Comparison of ENCODE assay signal across 8 cellular contexts in genomic region chr14:44897041-44897843, GRCh38.
DNase-seq lines count a peak whose midpoint lies in the region; TF ChIP-seq lines count a peak whose summit lies in the region.

No MANE protein-coding gene starts in this region.

- peak; percentile 61 for TF ChIP-seq POLR2A in Raji (IDR thresholded peaks at IDR 0.05; ENCODE audit: insufficient read depth, low read depth, low read length)

- H3K23ac ChIP-seq in H9 (ENCODE audit: insufficient read length, low read depth, low read length): no peak overlapping the region

- H3K9me3 ChIP-seq in ES-I3 (ENCODE audit: control insufficient read depth, insufficient read depth, low read length): no peaks in the 10 kb centered on the region
- no peaks in the 10 kb centered on the region for H3K9me3 ChIP-seq in H9 (ENCODE audit: control insufficient read depth, low read depth, low read length)

- no peak overlapping the region for H4K5ac ChIP-seq in H9 (ENCODE audit: insufficient read length, low read depth, low read length)

- H3K27ac ChIP-seq in H9 (ENCODE audit: insufficient read length, low read depth, low read length): no peak overlapping the region

- no peak overlapping the region for H3K56ac ChIP-seq in H9 (ENCODE audit: insufficient read length, low read depth, low read length)

- H2BK120ac ChIP-seq in H9 (ENCODE audit: low read depth, low read length, poor library complexity, severe bottlenecking): no peak overlapping the region

- H3K23me2 ChIP-seq in H9 (ENCODE audit: insufficient read length, low read depth, low read length, poor library complexity, severe bottlenecking): no peaks in the 10 kb centered on the region

- H3K9me3 Mint-ChIP-seq in H9: peaks cover 0 to 2% of the 10 kb centered on the region in 2 experiments; a peak in 1 of 5 replicates
- peaks cover 16% of the 10 kb centered on the region for H3K9me3 Mint-ChIP-seq in nephron progenitor cell
- peaks cover under 1% of the 10 kb centered on the region for H3K9me3 Mint-ChIP-seq in stimulated activated naive CD8-positive, alpha-beta T cell treated with anti-CD3 and anti-CD28 coated beads, Interleukin-15, Interleukin-2, amounts not matched to agents 100 ng/mL and 50 ng/mL, for 24 hours

- WGBS in H9 (ENCODE audit: extremely low coverage, insufficient read length, low lambda C conversion rate): no CpG with 5 or more reads among the region's 81 CpGs

- H3K14ac ChIP-seq in H9 (ENCODE audit: insufficient read depth, low read length): peak overlapping the region; percentile 88

- H3K27me3 ChIP-seq in H9 (ENCODE audit: insufficient read depth, low read length): no peaks in the 10 kb centered on the region

- no peaks in the 10 kb centered on the region for H3K79me2 ChIP-seq in H9 (ENCODE audit: insufficient read depth, low read length)

- no peak overlapping the region for H4K8ac ChIP-seq in H9 (replicated peaks; ENCODE audit: insufficient read length, low read depth, low read length)

- no peak overlapping the region for H2BK5ac ChIP-seq in H9 (ENCODE audit: insufficient read length, low read length)

- DNase-seq in H9: peak; percentile 97
- peak; percentile 94 for DNase-seq in M059J (ENCODE audit: low read depth)
- DNase-seq in activated effector memory CD4-positive, alpha-beta T cell treated with anti-CD3 and anti-CD28 coated beads, Interleukin-2, amount 50 U/mL, for 16 hours: peak; percentile 98
- peak; percentile 95 for DNase-seq in fibroblast of the conjunctiva (ENCODE audit: low read depth)
- peak; percentile 93 for DNase-seq in nephron progenitor cell

- H2BK12ac ChIP-seq in H9 (ENCODE audit: insufficient read length, low read depth, low read length): no peak overlapping the region

- peaks cover 4% of the 10 kb centered on the region for H3K4me1 ChIP-seq in ES-I3 (ENCODE audit: insufficient read depth, low read length)
- H3K4me1 ChIP-seq in H9 (ENCODE audit: insufficient read depth, low read length): no peaks in the 10 kb centered on the region

- H3K4me2 ChIP-seq in H9 (ENCODE audit: insufficient read depth, insufficient read length, low read length): peak overlapping the region; percentile 86

- H3K79me1 ChIP-seq in H9 (ENCODE audit: insufficient read depth, low read depth, low read length, poor library complexity, severe bottlenecking): no peaks in the 10 kb centered on the region

- no peaks in the 10 kb centered on the region for H4K20me1 ChIP-seq in H9 (ENCODE audit: control insufficient read depth, insufficient read depth, insufficient read length)

- H3K4me3 Mint-ChIP-seq in H9 (peak overlapping the region; percentile 87 to 94), nephron progenitor cell (peak overlapping the region; percentile 91)
- peak overlapping the region; percentile 84 for H3K4me3 Mint-ChIP-seq in stimulated activated naive CD8-positive, alpha-beta T cell treated with anti-CD3 and anti-CD28 coated beads, Interleukin-15, Interleukin-2, amounts not matched to agents 100 ng/mL and 50 ng/mL, for 24 hours

- no peak overlapping the region for H3T11ph ChIP-seq in H9 (ENCODE audit: low read length)

- no peaks in the 10 kb centered on the region for H3K36me3 ChIP-seq in ES-I3 (ENCODE audit: insufficient read depth, low read length)

- H3K18ac ChIP-seq in H9 (ENCODE audit: insufficient read length, low read depth, low read length): peak overlapping the region; percentile 61

- no peak overlapping the region for H2AK5ac ChIP-seq in H9 (ENCODE audit: insufficient read length, low read length)

- TF ChIP-seq CTCF in H9 (conservative IDR thresholded peaks at IDR 0.05): no peak
- no peak for TF ChIP-seq CTCF in nephron progenitor cell (IDR thresholded peaks at IDR 0.05)

- H4K91ac ChIP-seq in H9 (ENCODE audit: insufficient read length, low read depth, low read length): no peak overlapping the region

- no peaks in the 10 kb centered on the region for H3K27me3 Mint-ChIP-seq in H9 (ENCODE audit: low read depth)
- peaks cover 8% of the 10 kb centered on the region for H3K27me3 Mint-ChIP-seq in nephron progenitor cell (ENCODE audit: low read depth, poor library complexity)
- no peaks in the 10 kb centered on the region for H3K27me3 Mint-ChIP-seq in stimulated activated naive CD8-positive, alpha-beta T cell treated with anti-CD3 and anti-CD28 coated beads, Interleukin-15, Interleukin-2, amounts not matched to agents 100 ng/mL and 50 ng/mL, for 24 hours

- H2BK20ac ChIP-seq in H9 (ENCODE audit: low read depth, low read length, poor library complexity, severe bottlenecking): no peak overlapping the region

- H3K4me1 Mint-ChIP-seq in H9 (peaks cover 12 to 14% of the 10 kb centered on the region in 2 experiments), nephron progenitor cell (peaks cover 14% of the 10 kb centered on the region)
- H3K4me1 Mint-ChIP-seq in stimulated activated naive CD8-positive, alpha-beta T cell treated with anti-CD3 and anti-CD28 coated beads, Interleukin-15, Interleukin-2, amounts not matched to agents 100 ng/mL and 50 ng/mL, for 24 hours (ENCODE audit: low read depth): peaks cover 18% of the 10 kb centered on the region

- H3K4ac ChIP-seq in H9 (ENCODE audit: low read depth, low read length): no peak overlapping the region

- peak overlapping the region; percentile 78 for H3K9ac ChIP-seq in ES-I3 (ENCODE audit: low read depth, low read length)
- peak overlapping the region; percentile 91 for H3K9ac ChIP-seq in H9 (ENCODE audit: extremely low read depth, insufficient read length, low read length)

- H3K36me3 Mint-ChIP-seq in H9 (ENCODE audit: insufficient read depth in 1 of 3, low read depth in 3 of 3) (peaks cover 0 to 2% (median 1%) of the 10 kb centered on the region in 3 experiments; a peak in 3 of 7 replicates), nephron progenitor cell (ENCODE audit: low read depth) (peaks cover 10% of the 10 kb centered on the region)
- H3K36me3 Mint-ChIP-seq in stimulated activated naive CD8-positive, alpha-beta T cell treated with anti-CD3 and anti-CD28 coated beads, Interleukin-15, Interleukin-2, amounts not matched to agents 100 ng/mL and 50 ng/mL, for 24 hours (ENCODE audit: low read depth): no peaks in the 10 kb centered on the region

- H2AFZ ChIP-seq in H9 (ENCODE audit: low read length): no peak overlapping the region

- H2BK15ac ChIP-seq in H9 (ENCODE audit: low read depth, low read length): no peak overlapping the region

- H3K27ac Mint-ChIP-seq in H9 (peak overlapping the region; percentile 92 to 98 (median 94); a peak in 5 of 7 replicates), nephron progenitor cell (peak overlapping the region; percentile 97)
- H3K27ac Mint-ChIP-seq in stimulated activated naive CD8-positive, alpha-beta T cell treated with anti-CD3 and anti-CD28 coated beads, Interleukin-15, Interleukin-2, amounts not matched to agents 100 ng/mL and 50 ng/mL, for 24 hours: peak overlapping the region; percentile 81
